ENCODE assay signal across 8 cellular contexts in the genomic region with DNA sequence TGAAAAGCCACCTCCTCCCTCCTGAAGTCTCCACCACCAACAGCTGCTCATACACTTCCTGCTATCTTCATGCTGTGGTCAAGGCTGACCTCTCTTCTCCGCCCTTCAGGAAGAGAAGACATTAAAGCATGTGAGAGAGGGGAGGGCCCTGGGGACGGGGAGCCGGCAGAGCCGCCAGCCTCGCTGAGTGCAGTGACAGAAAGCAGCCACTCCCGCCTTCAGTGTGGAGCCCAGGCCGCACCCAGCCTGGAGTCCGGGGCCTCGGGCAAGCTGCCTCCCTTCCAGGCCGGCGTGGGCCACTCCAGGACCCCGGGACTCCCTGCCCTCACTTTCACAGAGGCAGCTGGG.
DNase-seq lines count a peak whose midpoint lies in the region; ATAC-seq and TF ChIP-seq lines count a peak whose summit lies in the region.

No MANE protein-coding gene starts in this region.

- H2AFZ ChIP-seq in parathyroid adenoma: peak overlapping the region; percentile 29

- H3K9ac ChIP-seq in parathyroid adenoma: no peak overlapping the region

- no peaks in the 10 kb centered on the region for H3K36me3 ChIP-seq in esophagus muscularis mucosa
- H3K36me3 ChIP-seq in parathyroid adenoma (ENCODE audit: control insufficient read depth, insufficient read depth, low read length): no peaks in the 10 kb centered on the region

- in situ Hi-C loops in Caki2 (cut with HindIII; ENCODE audit: low pct_unique_long_range_greater_than_20kb, low sequenced_read_pairs): no loop called here

- H3K9me3 ChIP-seq in esophagus muscularis mucosa: no peaks in the 10 kb centered on the region
- H3K9me3 ChIP-seq in parathyroid adenoma (ENCODE audit: control insufficient read depth, low read length): no peaks in the 10 kb centered on the region

- no peak for TF ChIP-seq EP300 in esophagus muscularis mucosa (IDR thresholded peaks at IDR 0.05)

- TF ChIP-seq CTCF in esophagus muscularis mucosa (IDR thresholded peaks at IDR 0.05) (no peak), parathyroid adenoma (IDR thresholded peaks at IDR 0.05) (no peak)

- H3K4me1 ChIP-seq in esophagus muscularis mucosa (peaks cover 15 to 32% (median 28%) of the 10 kb centered on the region in 4 donors), parathyroid adenoma (peaks cover 7% of the 10 kb centered on the region)

- H3K4me2 ChIP-seq in parathyroid adenoma (ENCODE audit: low read length): no peak overlapping the region

- no peak for TF ChIP-seq POLR2A in esophagus muscularis mucosa (IDR thresholded peaks at IDR 0.05; ENCODE audit: low read depth)

- DNase-seq in Caki2 (ENCODE audit: low read depth): peak; percentile 23
- DNase-seq in NCI-H2196 treated with DMSO at 0.1 percent for 48 hours (lab: John Stamatoyannopoulos, UW; ENCODE audit: unreplicated experiment): peak; percentile 75
- DNase-seq in esophagus muscularis mucosa (ENCODE audit: extremely low spot score): no peak
- DNase-seq in activated T-cell treated with anti-CD3 and anti-CD28 coated beads, Interleukin-2, amount 50 U/mL, for 1 hour: no peak
- no peak for DNase-seq in amygdala (lab: John Stamatoyannopoulos, UW)

- H3K27ac ChIP-seq in esophagus muscularis mucosa (replicated peaks in 1 of 4) (peak overlapping the region in 3 of 4 donors; percentile 38 to 60 (median 53)), parathyroid adenoma (no peak overlapping the region)

- H3K27me3 ChIP-seq in esophagus muscularis mucosa (no peaks in the 10 kb centered on the region), parathyroid adenoma (ENCODE audit: control insufficient read depth, insufficient read depth, low read length) (no peaks in the 10 kb centered on the region)

- H3K4me3 ChIP-seq in esophagus muscularis mucosa (no peak overlapping the region), parathyroid adenoma (ENCODE audit: low read depth, low read length) (no peak overlapping the region)

- ATAC-seq in GM21447 (IDR thresholded peaks at IDR 0.05; ENCODE audit: unreplicated experiment): no peak
- no peak for ATAC-seq in GM21723 (IDR thresholded peaks at IDR 0.05; ENCODE audit: unreplicated experiment)

- intact Hi-C loops in esophagus muscularis mucosa (cut with DNase I): no loop called here

- WGBS in esophagus muscularis mucosa: 59% methylated on average over 6 of the region's 12 CpGs

- no peaks in the 10 kb centered on the region for H3K79me2 ChIP-seq in parathyroid adenoma

Comparison
In these comparisons a context has a peak if more than half of its experiments do, and no peak if none do; other contexts are left out.
1. DNase-seq: peak in Caki2 (single experiment) and NCI-H2196 treated with DMSO at 0.1 percent for 48 hours (single experiment); none in esophagus muscularis mucosa (single experiment), activated T-cell treated with anti-CD3 and anti-CD28 coated beads, Interleukin-2, amount 50 U/mL, for 1 hour (single experiment) and amygdala (0 of 56).